Comparison of ENCODE assay signal across 1 cellular context in genomic region chr2:19635951-19636505, GRCh38.
TF ChIP-seq lines count a peak whose summit lies in the region.

No MANE protein-coding gene starts in this region.

TF ChIP-seq in H1, 55 proteins besides CTCF, POLR2A, EP300 and RAD21 (continued from another document):
- no peak for TF ChIP-seq USF2 (IDR thresholded peaks at IDR 0.05; ENCODE audit: low read length)
- no peak for TF ChIP-seq MAX (IDR thresholded peaks at IDR 0.05)
- TF ChIP-seq CBX8 (IDR thresholded peaks at IDR 0.05; ENCODE audit: borderline replicate concordance, low read depth, low read length) = no peak
- no peak for TF ChIP-seq TCF12 (IDR thresholded peaks at IDR 0.05; ENCODE audit: low read depth, low read length)
- TF ChIP-seq CBX5 (IDR thresholded peaks at IDR 0.05; ENCODE audit: low read depth, low read length) = no peak
- TF ChIP-seq BRCA1 (IDR thresholded peaks at IDR 0.05; ENCODE audit: low read depth, low read length) = no peak
- TF ChIP-seq RNF2 (IDR thresholded peaks at IDR 0.05; ENCODE audit: borderline replicate concordance, low read depth, low read length, missing control alignments, poor library complexity, severe bottlenecking) = no peak
- no peak for TF ChIP-seq TAF1 (IDR thresholded peaks at IDR 0.05; ENCODE audit: low read depth, low read length)
- TF ChIP-seq SAP30 (IDR thresholded peaks at IDR 0.05; ENCODE audit: insufficient read depth, insufficient replicate concordance, low read length) = no peak
- TF ChIP-seq POLR2AphosphoS5 (IDR thresholded peaks at IDR 0.05; ENCODE audit: low read depth, low read length) = no peak
